ENCODE assay signal across 12 cellular contexts in the genomic region with DNA sequence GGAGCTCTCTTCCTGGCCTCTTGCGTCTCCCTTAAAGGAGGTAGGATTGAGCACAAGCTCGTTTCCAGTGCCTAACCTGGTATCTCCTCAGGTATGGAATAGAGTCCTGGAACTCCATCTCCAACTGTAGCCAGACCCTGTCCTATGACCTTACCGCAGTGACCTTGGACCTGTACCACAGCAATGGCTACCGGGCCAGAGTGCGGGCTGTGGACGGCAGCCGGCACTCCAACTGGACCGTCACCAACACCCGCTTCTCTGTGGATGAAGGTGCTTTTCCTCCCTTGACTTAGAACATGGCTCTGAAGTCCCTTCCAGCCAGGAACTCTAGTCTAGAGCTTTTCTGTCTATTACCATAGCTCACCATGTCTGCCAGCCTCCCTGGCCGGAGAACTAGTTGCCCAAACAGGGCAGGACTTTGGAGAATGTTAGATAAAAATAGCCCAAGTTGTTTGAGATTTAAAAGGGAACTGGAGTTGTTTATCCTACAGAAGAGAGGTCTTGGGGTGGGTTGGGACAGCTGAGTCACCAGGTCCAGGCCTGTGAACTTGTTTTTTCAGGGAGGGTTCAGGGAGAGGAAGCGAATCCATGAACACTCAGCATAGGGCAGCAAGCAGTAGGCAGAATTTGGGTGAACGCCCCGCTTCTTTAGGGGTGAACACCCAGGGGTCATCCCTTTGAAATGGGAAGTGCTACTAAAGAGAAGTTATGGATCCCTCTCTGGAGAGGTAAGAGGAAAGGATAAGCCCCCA. TPM values are rescaled to one million over a fixed set of nuclear protein-coding genes. Genes with fewer than 3 reads are reported as not detected.
DNase-seq lines count a peak whose midpoint lies in the region; ATAC-seq, FAIRE-seq and TF ChIP-seq lines count a peak whose summit lies in the region.
"Had no signal": no experiment of that assay in that cellular context is flagged by ENCODE, and none has a peak within 500 bp of the region (broad histone marks: within the 10 kb centered on the region; RNA-seq: fewer than 3 reads in every experiment).

No MANE protein-coding gene starts in this region.

- intact Hi-C loops in GM12878 (cut with micrococcal nuclease; ENCODE audit: unreplicated experiment), result no loop called here

- peaks cover 95% of the 10 kb centered on the region for H3K36me3 Mint-ChIP-seq in activated T-cell treated with anti-CD3 and anti-CD28 coated beads, Interleukin-2, amount 50 U/mL, for 24 hours (ENCODE audit: low read depth)
- H3K36me3 Mint-ChIP-seq in memory B cell, result peaks cover 39% of the 10 kb centered on the region

- no peak overlapping the region for H2AFZ ChIP-seq in GM12878 (ENCODE audit: control insufficient read depth, low read depth, low read length)

- FAIRE-seq in GM12878 (lab: Jason Lieb, UNC), result no peak
- FAIRE-seq: pancreas had no signal

- H3K27ac ChIP-seq in GM12878 (ENCODE audit: control insufficient read depth, insufficient read depth) (no peak overlapping the region), thoracic aorta (peak overlapping the region in 1 of 2 donors; percentile 36)
- H3K27ac ChIP-seq: vagina had no signal

- SMC1A ChIA-PET in GM12878 (lab: Charles Lee; ENCODE audit: uncharacterized antibody, unreplicated experiment), result interaction anchor here (0.7 to 16.8 kb wide), 8 partner anchors 11 to 64 kb away, joined by 4 to 280 read pairs (median 34); no protein-coding TSS in a partner anchor

- no peaks in the 10 kb centered on the region for H3K9me3 Mint-ChIP-seq in activated T-cell treated with anti-CD3 and anti-CD28 coated beads, Interleukin-2, amount 50 U/mL, for 24 hours
- no peaks in the 10 kb centered on the region for H3K9me3 Mint-ChIP-seq in memory B cell

- peaks cover 87% of the 10 kb centered on the region for H3K4me1 Mint-ChIP-seq in activated T-cell treated with anti-CD3 and anti-CD28 coated beads, Interleukin-2, amount 50 U/mL, for 24 hours (ENCODE audit: low read depth)
- H3K4me1 Mint-ChIP-seq in memory B cell, result peaks cover 43% of the 10 kb centered on the region

- TF ChIP-seq RAD21 in GM12878 (IDR thresholded peaks at IDR 0.05; ENCODE audit: insufficient read depth, low read depth, low read length), result no peak

- H3K27me3 ChIP-seq in GM12878 (replicated peaks in 1 of 2; ENCODE audit: control insufficient read depth in 2 of 2, insufficient read depth in 2 of 2, low read length in 1 of 2) (no peaks in the 10 kb centered on the region), thoracic aorta (replicated peaks; ENCODE audit: insufficient read depth) (no peaks in the 10 kb centered on the region)
- H3K27me3 ChIP-seq: pancreas, vagina had no signal

- RAD21 ChIA-PET in GM12878 (lab: Charles Lee; ENCODE audit: unreplicated experiment), result interaction anchor here (1.2 to 5.8 kb wide), 9 partner anchors 8 to 173 kb away, joined by 3 to 60 read pairs (median 19); no protein-coding TSS in a partner anchor

- ATAC-seq in GM12878 (no peak), memory B cell (ENCODE audit: low read depth) (no peak), thoracic aorta (ENCODE audit: insufficient number of reproducible peaks, low FRiP score, low read depth) (no peak)

- peak overlapping the region; percentile 31 for H3K4me2 ChIP-seq in GM12878 (ENCODE audit: control insufficient read depth, insufficient read depth)

- CTCF ChIA-PET in GM12878 (lab: Yijun Ruan, JAX), result interaction anchor here (0.9 to 5.3 kb wide), 14 partner anchors 8 to 172 kb away, joined by 3 to 61 read pairs (median 4); no protein-coding TSS in a partner anchor

- H3K4me3 ChIP-seq in GM12878 (no peak overlapping the region), thoracic aorta (peak overlapping the region; percentile 70)

- H3K27me3 Mint-ChIP-seq in activated T-cell treated with anti-CD3 and anti-CD28 coated beads, Interleukin-2, amount 50 U/mL, for 24 hours, result no peaks in the 10 kb centered on the region
- H3K27me3 Mint-ChIP-seq in memory B cell, result no peaks in the 10 kb centered on the region

- H3K36me3 ChIP-seq in GM12878 (ENCODE audit: control insufficient read depth in 2 of 2, insufficient read depth in 2 of 2, low read length in 1 of 2) (peaks cover 3 to 9% of the 10 kb centered on the region in 2 experiments; a peak in 2 of 4 replicates), thoracic aorta (no peaks in the 10 kb centered on the region)
- H3K36me3 ChIP-seq: pancreas, vagina had no signal

- peak overlapping the region; percentile 94 for H3K4me3 Mint-ChIP-seq in activated T-cell treated with anti-CD3 and anti-CD28 coated beads, Interleukin-2, amount 50 U/mL, for 24 hours
- peak overlapping the region; percentile 87 for H3K4me3 Mint-ChIP-seq in memory B cell

- no peak for DNase-seq in activated T-cell treated with anti-CD3 and anti-CD28 coated beads, Interleukin-2, amount 50 U/mL, for 24 hours
- no peak for DNase-seq in activated T-cell treated with anti-CD3 and anti-CD28 coated beads, Interleukin-2, amount 50 U/mL, for 1 hour
- DNase-seq in GM12878 (ENCODE audit: low read depth, low spot score) (no peak), memory B cell (ENCODE audit: low spot score in 2 of 2) (no peak), thoracic aorta (ENCODE audit: low spot score) (no peak), HuH-7 (ENCODE audit: low spot score) (no peak), erythroblast (lab: John Stamatoyannopoulos, UW) (no peak), SHP77 treated with DMSO at 0.1 percent for 48 hours (lab: John Stamatoyannopoulos, UW) (no peak)
- DNase-seq: NCI-H1694, pancreas had no signal

- POLR2A ChIA-PET in GM12878 (lab: Charles Lee), result interaction anchor here (0.5 to 6.1 kb wide), 8 partner anchors 9 to 257 kb away, joined by 3 to 110 read pairs (median 4); no protein-coding TSS in a partner anchor

- no peaks in the 10 kb centered on the region for H4K20me1 ChIP-seq in GM12878 (ENCODE audit: control insufficient read depth, insufficient read depth)

- H3K4me1 ChIP-seq in GM12878 (ENCODE audit: control insufficient read depth, insufficient read depth, low read length) (peaks cover 25% of the 10 kb centered on the region), thoracic aorta (ENCODE audit: control insufficient read depth in 1 of 2, low read depth in 2 of 2) (no peaks in the 10 kb centered on the region)
- H3K4me1 ChIP-seq: pancreas had no signal

- H3K9ac ChIP-seq in GM12878 (ENCODE audit: control insufficient read depth, insufficient read depth, low read length), result no peak overlapping the region

- TF ChIP-seq CTCF in GM12878 (IDR thresholded peaks at IDR 0.05 in 2 of 3, conservative IDR thresholded peaks at IDR 0.05 in 1 of 3; ENCODE audit: control insufficient read depth in 2 of 3, extremely low read depth in 1 of 3, insufficient read depth in 1 of 3, low read depth in 3 of 3, low read length in 3 of 3), result no peak
- TF ChIP-seq CTCF in thoracic aorta (IDR thresholded peaks at IDR 0.05), result no peak

- H3K9me3 ChIP-seq in GM12878 (replicated peaks; ENCODE audit: control insufficient read depth, insufficient read depth, low read length) (no peaks in the 10 kb centered on the region; the same call in 2 of the 3 replicates), thoracic aorta (no peaks in the 10 kb centered on the region)
- H3K9me3 ChIP-seq: pancreas, vagina had no signal

- H3K27ac Mint-ChIP-seq in activated T-cell treated with anti-CD3 and anti-CD28 coated beads, Interleukin-2, amount 50 U/mL, for 24 hours, result peak overlapping the region; percentile 98
- H3K27ac Mint-ChIP-seq in memory B cell, result peak overlapping the region; percentile 75

- BruUV-seq in GM12878 (replicated peaks; lab: Mats Ljungman, UMichigan), result no TSS peak

- WGBS in GM12878 (ENCODE audit: insufficient coverage, insufficient replicate concordance, low lambda C conversion rate, missing lambda C conversion rate), result 91% methylated on average over 13 of the region's 13 CpGs

- TF ChIP-seq POLR2A in GM12878 (IDR thresholded peaks at IDR 0.05; ENCODE audit: low read depth, low read length) (no peak), erythroblast (IDR thresholded peaks at IDR 0.05; ENCODE audit: low read length) (no peak)

- in situ Hi-C loops in GM12878 (cut with MboI), result no loop called here

- no peak for TF ChIP-seq EP300 in GM12878 (IDR thresholded peaks at IDR 0.05; ENCODE audit: borderline replicate concordance in 1 of 2, control insufficient read depth in 1 of 2, low read depth in 2 of 2, low read length in 2 of 2)

- H3K79me2 ChIP-seq in GM12878 (ENCODE audit: control insufficient read depth, insufficient read depth, low read length), result peaks cover 20% of the 10 kb centered on the region

TF ChIP-seq in GM12878, 131 proteins besides CTCF, POLR2A, EP300 and RAD21 (continues in another document):
- TF ChIP-seq NR2F1 (conservative IDR thresholded peaks at IDR 0.05), result no peak
- TF ChIP-seq TAF1 (IDR thresholded peaks at IDR 0.05; ENCODE audit: borderline replicate concordance, low read depth, low read length), result no peak
- TF ChIP-seq, protein P1, sequence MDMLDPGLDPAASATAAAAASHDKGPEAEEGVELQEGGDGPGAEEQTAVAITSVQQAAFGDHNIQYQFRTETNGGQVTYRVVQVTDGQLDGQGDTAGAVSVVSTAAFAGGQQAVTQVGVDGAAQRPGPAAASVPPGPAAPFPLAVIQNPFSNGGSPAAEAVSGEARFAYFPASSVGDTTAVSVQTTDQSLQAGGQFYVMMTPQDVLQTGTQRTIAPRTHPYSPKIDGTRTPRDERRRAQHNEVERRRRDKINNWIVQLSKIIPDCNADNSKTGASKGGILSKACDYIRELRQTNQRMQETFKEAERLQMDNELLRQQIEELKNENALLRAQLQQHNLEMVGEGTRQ (IDR thresholded peaks at IDR 0.05; ENCODE audit: borderline replicate concordance, low read depth, low read length), result no peak
- TF ChIP-seq SMAD1 (IDR thresholded peaks at IDR 0.05; ENCODE audit: low read depth, partially characterized antibody), result no peak
- TF ChIP-seq JUND (IDR thresholded peaks at IDR 0.05; ENCODE audit: low read depth, low read length), result no peak
- TF ChIP-seq NRF1 (conservative IDR thresholded peaks at IDR 0.05; ENCODE audit: low read depth, low read length), result no peak

RNA-seq across cellular contexts. Expression of a gene that starts 3.3 kb away (rescaled TPM):
- total RNA-seq in GM12878 (2013; cell fraction: nucleolus; rRNA removed), result 57.8 and 59.8 TPM in 2 replicates
- total RNA-seq in GM12878 (2014; rRNA removed) (12.0 and 12.5 TPM in 2 replicates), GM12878 (2014; rRNA removed; fragmentation: Illumina TruSeq; extraction: Trizol) (6.5 and 8.8 TPM in 2 replicates), GM12878 (2021) (10.8 and 11.8 TPM in 2 replicates), thoracic aorta (10 to 100 TPM; 36.4 to 72.6 TPM)
- 22.6 TPM for polyA plus RNA-seq in GM12878 (2011; ENCODE audit: low read depth)
- polyA plus RNA-seq in GM12878 (2011; rRNA removed) (29.5 and 45.9 TPM in 2 replicates), GM12878 (2014; fragmentation: Illumina TruSeq; extraction: Trizol) (5.9 and 13.7 TPM in 2 replicates), GM12878 (2014; fragmentation: Nextera tagmentation; extraction: Ambion mirVana) (1 to 10 TPM in 1 of 2 experiments, under 1 TPM in 1; 0.77 to 1.4 TPM), GM12878 (2014; rRNA removed) (11.0 and 18.7 TPM in 2 replicates), GM12878 (2016; fragmentation: Nextera tagmentation; extraction: Ambion mirVana) (1 to 10 TPM; 7.4 to 8.5 TPM)
- polyA plus RNA-seq in GM12878 (2011; cell fraction: cytosol; rRNA removed), result 38.2 and 61.8 TPM in 2 replicates
- polyA plus RNA-seq in GM12878 (2011; cell fraction: nucleus; rRNA removed), result 57.3 and 71.0 TPM in 2 replicates
- 13.8 and 14.8 TPM in 2 replicates for polyA plus RNA-seq in GM12878 (2012)
- 76.7 and 94.2 TPM in 2 replicates for polyA minus RNA-seq in GM12878 (2011; rRNA and poly(A)+ RNA removed)
- polyA minus RNA-seq in GM12878 (2011; cell fraction: cytosol; rRNA and poly(A)+ RNA removed), result 17.8 and 20.6 TPM in 2 replicates
- 57.1 and 67.5 TPM in 2 replicates for polyA minus RNA-seq in GM12878 (2011; cell fraction: nucleus; rRNA and poly(A)+ RNA removed)
- polyA plus RNA-seq: AG04450 had no signal
